Comparison of ENCODE assay signal across 13 cellular contexts in the genomic region with DNA sequence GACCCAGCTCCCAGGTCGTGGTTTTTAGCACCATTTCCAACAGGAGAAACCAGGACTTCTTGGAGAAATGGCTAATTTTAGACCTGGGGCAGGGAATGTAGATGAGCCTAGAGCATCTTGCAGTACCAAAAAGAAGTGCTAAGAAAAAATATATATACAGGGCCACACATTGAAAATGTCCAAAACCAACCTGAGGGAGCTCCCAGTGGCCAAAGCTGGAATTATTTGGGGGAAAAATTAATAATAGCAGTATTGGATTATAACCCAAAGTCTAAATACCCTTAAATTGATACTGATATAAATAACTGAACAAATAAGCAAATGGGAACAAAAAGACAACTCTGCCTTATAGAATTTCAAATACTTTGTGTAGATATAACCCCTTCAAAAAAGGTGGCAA.
A peak's percentile ranks its signal among the peaks of the same experiment; 100 is the strongest.
DNase-seq lines count a peak whose midpoint lies in the region; ATAC-seq and TF ChIP-seq lines count a peak whose summit lies in the region.
"Had no signal": no experiment of that assay in that cellular context is flagged by ENCODE, and none has a peak within 500 bp of the region (broad histone marks: within the 10 kb centered on the region; RNA-seq: fewer than 3 reads in every experiment).

No MANE protein-coding gene starts in this region.

- BruUV-seq in MCF 10A (replicated peaks; lab: Mats Ljungman, UMichigan), result no TSS peak

- H3K27ac Mint-ChIP-seq in MCF 10A (ENCODE audit: low read depth, unreplicated experiment), result no peak overlapping the region
- H3K27ac Mint-ChIP-seq: activated CD4-positive, alpha-beta T cell treated with anti-CD3 and anti-CD28 coated beads, Interleukin-2, amount 10 ng/mL, durations not matched to agents 7 days and 5 days; activated naive CD4-positive, alpha-beta T cell treated with anti-CD3 and anti-CD28 coated beads, Interleukin-2, amount 10 ng/mL, durations not matched to agents 7 days and 5 days; B cell; stimulated activated naive B cell treated with anti-CD40 and anti-IgM and Interleukin-4, amounts not matched to agents 10 μg/mL and 1 μg/mL and 100 μg/mL, for 72 hours had no signal

- CTCF ChIA-PET in MCF 10A (lab: Yijun Ruan, JAX), result interaction anchor here (0.5 to 2.8 kb wide), 5 partner anchors 15 to 714 kb away, joined by 3 to 9 read pairs (median 4); no protein-coding TSS in a partner anchor

- H3K4me3 Mint-ChIP-seq in MCF 10A (ENCODE audit: unreplicated experiment), result no peak overlapping the region
- H3K4me3 Mint-ChIP-seq: activated CD4-positive, alpha-beta T cell treated with anti-CD3 and anti-CD28 coated beads, Interleukin-2, amount 10 ng/mL, durations not matched to agents 7 days and 5 days; activated naive CD4-positive, alpha-beta T cell treated with anti-CD3 and anti-CD28 coated beads, Interleukin-2, amount 10 ng/mL, durations not matched to agents 7 days and 5 days; B cell; stimulated activated naive B cell treated with anti-CD40 and anti-IgM and Interleukin-4, amounts not matched to agents 10 μg/mL and 1 μg/mL and 100 μg/mL, for 72 hours had no signal

- no peak overlapping the region for H3K27ac ChIP-seq in 22Rv1

- ATAC-seq in left lobe of liver (peak; percentile 48), GM18858 (IDR thresholded peaks at IDR 0.05; ENCODE audit: unreplicated experiment) (no peak)
- ATAC-seq: stimulated activated naive B cell treated with anti-CD40 and anti-IgM and Interleukin-4, amounts not matched to agents 10 μg/mL and 1 μg/mL and 100 μg/mL, for 72 hours had no signal

- peaks cover 13% of the 10 kb centered on the region for H3K9me3 Mint-ChIP-seq in MCF 10A (ENCODE audit: unreplicated experiment)

- POLR2A ChIA-PET in MCF 10A (lab: Yijun Ruan, JAX), result interaction anchor here (1.5 to 1.6 kb wide), 2 partner anchors 9 to 155 kb away, joined by 3 to 4 read pairs; no protein-coding TSS in a partner anchor

- H3K27me3 Mint-ChIP-seq in MCF 10A (ENCODE audit: insufficient read depth, unreplicated experiment), result no peaks in the 10 kb centered on the region
- H3K27me3 Mint-ChIP-seq: B cell; stimulated activated naive B cell treated with anti-CD40 and anti-IgM and Interleukin-4, amounts not matched to agents 10 μg/mL and 1 μg/mL and 100 μg/mL, for 72 hours had no signal

- TF ChIP-seq CTCF in 22Rv1 (IDR thresholded peaks at IDR 0.05), result peak; percentile 55
- peak; percentile 46 for TF ChIP-seq CTCF in HFF-Myc (IDR thresholded peaks at IDR 0.05; ENCODE audit: low read depth, low read length, missing control alignments)
- TF ChIP-seq CTCF in MCF 10A (IDR thresholded peaks at IDR 0.05; ENCODE audit: unreplicated experiment), result peak; percentile 26

- no peak for DNase-seq in HFF-Myc (ENCODE audit: extremely low read depth, low read depth)
- peak; percentile 16 for DNase-seq in MCF 10A (ENCODE audit: unreplicated experiment)
- DNase-seq in left lobe of liver (ENCODE audit: low spot score), result no peak
- no peak for DNase-seq in cerebellar nuclear complex (lab: John Stamatoyannopoulos, UW)
- DNase-seq in islet precursor cell, result no peak
- no peak for DNase-seq in NCI-H1092 treated with DMSO at 0.1 percent for 48 hours (lab: John Stamatoyannopoulos, UW)
- DNase-seq: activated CD4-positive, alpha-beta T cell treated with anti-CD3 and anti-CD28 coated beads, Interleukin-2, amount 10 ng/mL, durations not matched to agents 7 days and 5 days; activated naive CD4-positive, alpha-beta T cell treated with anti-CD3 and anti-CD28 coated beads, Interleukin-2, amount 10 ng/mL, durations not matched to agents 7 days and 5 days; NCI-H82; stimulated activated naive B cell treated with anti-CD40 and anti-IgM and Interleukin-4, amounts not matched to agents 10 μg/mL and 1 μg/mL and 100 μg/mL, for 72 hours had no signal

- peaks cover 25% of the 10 kb centered on the region for H3K36me3 Mint-ChIP-seq in MCF 10A (ENCODE audit: insufficient read depth, unreplicated experiment)
- H3K36me3 Mint-ChIP-seq: activated naive CD4-positive, alpha-beta T cell treated with anti-CD3 and anti-CD28 coated beads, Interleukin-2, amount 10 ng/mL, durations not matched to agents 7 days and 5 days had no signal

- no peak overlapping the region for H3K4me3 ChIP-seq in HFF-Myc (replicated peaks; ENCODE audit: low read depth, low read length)

- intact Hi-C loops in MCF 10A (cut with micrococcal nuclease), result loop anchor here (1.0 to 5.0 kb wide), 2 partner anchors 73 to 153 kb away; no protein-coding TSS in a partner anchor

- no peaks in the 10 kb centered on the region for H3K4me1 Mint-ChIP-seq in MCF 10A (ENCODE audit: insufficient read depth, unreplicated experiment)
- H3K4me1 Mint-ChIP-seq: activated CD4-positive, alpha-beta T cell treated with anti-CD3 and anti-CD28 coated beads, Interleukin-2, amount 10 ng/mL, durations not matched to agents 7 days and 5 days; activated naive CD4-positive, alpha-beta T cell treated with anti-CD3 and anti-CD28 coated beads, Interleukin-2, amount 10 ng/mL, durations not matched to agents 7 days and 5 days; B cell; stimulated activated naive B cell treated with anti-CD40 and anti-IgM and Interleukin-4, amounts not matched to agents 10 μg/mL and 1 μg/mL and 100 μg/mL, for 72 hours had no signal
